In genomic region chr12:112937741-112938719, GRCh38 we compare ENCODE assay signal across 1 cellular context.
A peak's percentile ranks its signal among the peaks of the same experiment; 100 is the strongest.
TF ChIP-seq lines count a peak whose summit lies in the region.

TSS of gene OAS3 (plus strand) at chr12:112938474. CDS start at chr12:112938531, 57 bp downstream.

TF ChIP-seq in HepG2, 621 proteins besides CTCF, POLR2A, EP300 and RAD21 (continued from another document):
- no peak for TF ChIP-seq ZNF280D (CRISPR knock-in tag; IDR thresholded peaks at IDR 0.05)
- TF ChIP-seq ZNF792 (CRISPR knock-in tag; IDR thresholded peaks at IDR 0.05), result no peak
- TF ChIP-seq ZNF607 (CRISPR knock-in tag; IDR thresholded peaks at IDR 0.05; ENCODE audit: borderline replicate concordance), result peak; percentile 27; the same call in 1 of the 2 replicates
- peak; percentile 52; the same call in 1 of the 2 replicates for TF ChIP-seq MED1 (CRISPR knock-in tag; IDR thresholded peaks at IDR 0.05)
- peak; percentile 58; the same call in 1 of the 2 replicates for TF ChIP-seq GMEB1 (CRISPR knock-in tag; IDR thresholded peaks at IDR 0.05; ENCODE audit: borderline replicate concordance)
- peak; percentile 48; the same call in 1 of the 2 replicates for TF ChIP-seq TAF1 (CRISPR knock-in tag; IDR thresholded peaks at IDR 0.05)
- peak; percentile 58; the same call in 1 of the 2 replicates for TF ChIP-seq POLR2AphosphoS5 (IDR thresholded peaks at IDR 0.05; ENCODE audit: low read depth, low read length)
